ENCODE assay signal across 6 cellular contexts in genomic region chr16:11480634-11481033, GRCh38.
"Had no signal": no experiment of that assay in that cellular context is flagged by ENCODE, and none has a peak within 500 bp of the region (broad histone marks: within the 10 kb centered on the region; RNA-seq: fewer than 3 reads in every experiment).

No MANE protein-coding gene starts in this region.

- H3K36me3 ChIP-seq: HAP-1 had no signal

- H3K9me3 ChIP-seq: HAP-1 had no signal

- H3K4me3 ChIP-seq: GM23338, HAP-1 had no signal

- H3K27ac ChIP-seq: HL-60 had no signal

- H3K4me2 ChIP-seq: GM23338 had no signal

- H3K4me1 ChIP-seq: HAP-1 had no signal

- DNase-seq: H7, KG1 had no signal

- H2AFZ ChIP-seq: GM23338 had no signal

- ATAC-seq: GM23338, HCT116 had no signal
